Comparison of ENCODE assay signal across 20 cellular contexts in the genomic region with DNA sequence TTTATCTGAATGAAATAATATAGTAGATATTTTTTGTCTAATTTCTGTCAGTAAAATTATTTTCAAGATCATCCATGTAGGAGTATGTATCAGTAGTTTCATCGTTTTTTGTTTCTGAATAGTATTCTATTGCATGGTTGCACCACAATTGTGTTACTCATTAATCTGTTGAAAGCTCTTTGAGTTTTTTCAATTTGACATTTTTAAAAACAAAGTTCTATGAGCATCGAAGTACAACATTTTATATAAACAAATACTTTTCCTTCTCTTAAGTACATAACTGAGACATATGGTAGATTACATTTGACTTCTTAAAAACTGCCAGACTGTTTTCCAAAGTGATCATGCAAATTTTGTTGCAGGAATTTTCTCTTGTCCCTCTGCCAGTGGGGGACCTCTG.
DNase-seq lines count a peak whose midpoint lies in the region; FAIRE-seq and TF ChIP-seq lines count a peak whose summit lies in the region.
"Had no signal": no experiment of that assay in that cellular context is flagged by ENCODE, and none has a peak within 500 bp of the region (broad histone marks: within the 10 kb centered on the region; RNA-seq: fewer than 3 reads in every experiment).

No MANE protein-coding gene starts in this region.

- peak overlapping the region; percentile 68 for H3K4me3 Mint-ChIP-seq in astrocyte (ENCODE audit: unreplicated experiment)
- H3K4me3 Mint-ChIP-seq: CD4-positive, CD25-positive, alpha-beta regulatory T cell had no signal

- H3K4me2 ChIP-seq in GM23248 (ENCODE audit: unreplicated experiment) (peak overlapping the region; percentile 55), astrocyte (ENCODE audit: low read length) (no peak overlapping the region)
- H3K4me2 ChIP-seq: A549, KMS-11 had no signal

- H3K4me3 ChIP-seq in GM23248, result no peak overlapping the region
- H3K4me3 ChIP-seq in astrocyte (ENCODE audit: insufficient read depth, low read depth, low read length), result no peak overlapping the region
- H3K4me3 ChIP-seq in fibroblast of villous mesenchyme (ENCODE audit: low read depth, low read length), result no peak overlapping the region
- no peak overlapping the region for H3K4me3 ChIP-seq in small intestine (ENCODE audit: low read depth in 1 of 2, low read length in 2 of 2)
- H3K4me3 ChIP-seq in H7 (ENCODE audit: insufficient read depth, low read depth, low read length), result no peak overlapping the region
- no peak overlapping the region for H3K4me3 ChIP-seq in BE2C (ENCODE audit: low read depth, low read length)
- H3K4me3 ChIP-seq: A549, HAP-1, SJSA1 had no signal

- H4K20me1 ChIP-seq in GM23248 (ENCODE audit: insufficient read depth), result no peaks in the 10 kb centered on the region
- H4K20me1 ChIP-seq in astrocyte (ENCODE audit: insufficient read depth, low read length), result no peaks in the 10 kb centered on the region

- peak overlapping the region; percentile 72 for H3K27ac ChIP-seq in GM23248
- H3K27ac ChIP-seq in astrocyte (ENCODE audit: low read depth, low read length), result no peak overlapping the region
- H3K27ac ChIP-seq in small intestine (ENCODE audit: low read depth in 1 of 2, low read length in 1 of 2), result no peak overlapping the region
- H3K27ac ChIP-seq: HL-60, KMS-11, SJSA1 had no signal

- no peaks in the 10 kb centered on the region; the same call in 1 of the 2 replicates for H3K36me3 ChIP-seq in GM23248 (ENCODE audit: low read depth)
- H3K36me3 ChIP-seq in astrocyte (ENCODE audit: insufficient read depth, low read length), result no peaks in the 10 kb centered on the region
- no peaks in the 10 kb centered on the region for H3K36me3 ChIP-seq in small intestine (ENCODE audit: control insufficient read depth in 2 of 2, insufficient read depth in 2 of 2, low read length in 2 of 2)
- no peaks in the 10 kb centered on the region for H3K36me3 ChIP-seq in H7 (replicated peaks; ENCODE audit: control insufficient read depth, insufficient read depth, low read length)
- no peaks in the 10 kb centered on the region for H3K36me3 ChIP-seq in BE2C
- H3K36me3 ChIP-seq: HAP-1, SJSA1 had no signal

- DNase-seq in GM23248, result peak; percentile 5
- DNase-seq in astrocyte (ENCODE audit: low read depth), result no peak
- DNase-seq in fibroblast of villous mesenchyme (ENCODE audit: low read depth), result peak; percentile 40
- no peak for DNase-seq in small intestine
- no peak for DNase-seq in H7
- no peak for DNase-seq in BE2C
- DNase-seq in putamen (ENCODE audit: low spot score), result no peak
- DNase-seq: CD4-positive, CD25-positive, alpha-beta regulatory T cell; EL; NCI-H1417; NCI-H1694 treated with DMSO at 0.1 percent for 48 hours; NCI-H2107; NCI-H446 treated with DMSO at 0.1 percent for 48 hours; NCI-H526 treated with DMSO at 0.1 percent for 48 hours had no signal

- peaks cover 5% of the 10 kb centered on the region for H3K36me3 Mint-ChIP-seq in astrocyte (ENCODE audit: low read depth, unreplicated experiment)
- H3K36me3 Mint-ChIP-seq: CD4-positive, CD25-positive, alpha-beta regulatory T cell had no signal

- no peaks in the 10 kb centered on the region for H3K27me3 Mint-ChIP-seq in astrocyte (ENCODE audit: low read depth, unreplicated experiment)
- H3K27me3 Mint-ChIP-seq: CD4-positive, CD25-positive, alpha-beta regulatory T cell had no signal

- H3F3A ChIP-seq in GM23248 (ENCODE audit: insufficient read depth), result peaks cover 33% of the 10 kb centered on the region

- peaks cover 41% of the 10 kb centered on the region for H3K4me1 Mint-ChIP-seq in astrocyte (ENCODE audit: low read depth, unreplicated experiment)
- H3K4me1 Mint-ChIP-seq: CD4-positive, CD25-positive, alpha-beta regulatory T cell had no signal

- no peaks in the 10 kb centered on the region for H3K9me3 ChIP-seq in GM23248 (ENCODE audit: low read depth)
- no peaks in the 10 kb centered on the region for H3K9me3 ChIP-seq in astrocyte (ENCODE audit: insufficient read depth, low read depth, low read length)
- H3K9me3 ChIP-seq in small intestine (ENCODE audit: control insufficient read depth, low read depth), result no peaks in the 10 kb centered on the region
- no peaks in the 10 kb centered on the region for H3K9me3 ChIP-seq in BE2C
- H3K9me3 ChIP-seq: HAP-1, SJSA1 had no signal

- TF ChIP-seq CTCF in astrocyte (IDR thresholded peaks at IDR 0.05; ENCODE audit: insufficient read depth, low read depth, low read length) (no peak), fibroblast of villous mesenchyme (IDR thresholded peaks at IDR 0.05; ENCODE audit: insufficient read depth, low read depth, low read length) (no peak), BE2C (IDR thresholded peaks at IDR 0.05; ENCODE audit: low read depth, low read length) (no peak)

- H3K27me3 ChIP-seq in GM23248 (replicated peaks; ENCODE audit: insufficient read depth) (no peaks in the 10 kb centered on the region), astrocyte (ENCODE audit: insufficient read depth, low read length) (no peaks in the 10 kb centered on the region), small intestine (ENCODE audit: control insufficient read depth in 2 of 2, insufficient read depth in 2 of 2, low read length in 2 of 2) (no peaks in the 10 kb centered on the region), H7 (ENCODE audit: control insufficient read depth, insufficient read depth, low read length) (no peaks in the 10 kb centered on the region), BE2C (no peaks in the 10 kb centered on the region)
- H3K27me3 ChIP-seq: SJSA1 had no signal

- H3K79me2 ChIP-seq in GM23248 (ENCODE audit: insufficient read depth) (no peaks in the 10 kb centered on the region), astrocyte (ENCODE audit: insufficient read depth, low read length) (no peaks in the 10 kb centered on the region)

- H3K9me2 ChIP-seq in GM23248 (ENCODE audit: insufficient read depth), result no peaks in the 10 kb centered on the region

- WGBS in GM23248 (ENCODE audit: low coverage in 1 of 2, low lambda C conversion rate in 2 of 2, missing lambda C conversion rate in 2 of 2), 2 experiments, result 90 to 93% methylated on average over 2 of the region's 2 CpGs
- WGBS in small intestine, 3 donors, result 75 to 88% (median 83%) methylated on average over 2 of the region's 2 CpGs

- H3K9me3 Mint-ChIP-seq in astrocyte (ENCODE audit: unreplicated experiment), result peaks cover 5% of the 10 kb centered on the region
- H3K9me3 Mint-ChIP-seq: CD4-positive, CD25-positive, alpha-beta regulatory T cell had no signal

- in situ Hi-C loops in GM23248 (cut with MboI), result no loop called here

- FAIRE-seq in astrocyte (lab: Jason Lieb, UNC), result no peak
- peak; percentile 53 for FAIRE-seq in small intestine (lab: Jason Lieb, UNC)
- FAIRE-seq: A549, HepG2 had no signal

- H3K9ac ChIP-seq in GM23248 (no peak overlapping the region), astrocyte (ENCODE audit: low read length) (no peak overlapping the region)
- H3K9ac ChIP-seq: KMS-11 had no signal

- peaks cover 53% of the 10 kb centered on the region for H3K4me1 ChIP-seq in GM23248 (ENCODE audit: insufficient read depth)
- peaks cover 23% of the 10 kb centered on the region for H3K4me1 ChIP-seq in astrocyte (ENCODE audit: insufficient read depth, low read length)
- no peaks in the 10 kb centered on the region for H3K4me1 ChIP-seq in small intestine (ENCODE audit: control insufficient read depth in 2 of 2, insufficient read depth in 1 of 2, low read depth in 1 of 2, low read length in 1 of 2)
- H3K4me1 ChIP-seq in BE2C, result no peaks in the 10 kb centered on the region

- peak overlapping the region; percentile 98 for H3K27ac Mint-ChIP-seq in astrocyte (ENCODE audit: unreplicated experiment)

- no peak overlapping the region for H2AFZ ChIP-seq in GM23248
- no peak overlapping the region for H2AFZ ChIP-seq in astrocyte (ENCODE audit: low read depth, low read length)

Comparison
In these comparisons a context has a peak if more than half of its experiments do, and no peak if none do; other contexts are left out.
1. DNase-seq: peak in GM23248 (single experiment) and fibroblast of villous mesenchyme (single experiment); none in astrocyte (single experiment), small intestine (single experiment), H7 (single experiment), BE2C (single experiment) and putamen (single experiment).